ENCODE assay signal across 8 cellular contexts in genomic region chr3:129249284-129250065, GRCh38.
DNase-seq lines count a peak whose midpoint lies in the region; ATAC-seq and TF ChIP-seq lines count a peak whose summit lies in the region.

A gene with protein sequence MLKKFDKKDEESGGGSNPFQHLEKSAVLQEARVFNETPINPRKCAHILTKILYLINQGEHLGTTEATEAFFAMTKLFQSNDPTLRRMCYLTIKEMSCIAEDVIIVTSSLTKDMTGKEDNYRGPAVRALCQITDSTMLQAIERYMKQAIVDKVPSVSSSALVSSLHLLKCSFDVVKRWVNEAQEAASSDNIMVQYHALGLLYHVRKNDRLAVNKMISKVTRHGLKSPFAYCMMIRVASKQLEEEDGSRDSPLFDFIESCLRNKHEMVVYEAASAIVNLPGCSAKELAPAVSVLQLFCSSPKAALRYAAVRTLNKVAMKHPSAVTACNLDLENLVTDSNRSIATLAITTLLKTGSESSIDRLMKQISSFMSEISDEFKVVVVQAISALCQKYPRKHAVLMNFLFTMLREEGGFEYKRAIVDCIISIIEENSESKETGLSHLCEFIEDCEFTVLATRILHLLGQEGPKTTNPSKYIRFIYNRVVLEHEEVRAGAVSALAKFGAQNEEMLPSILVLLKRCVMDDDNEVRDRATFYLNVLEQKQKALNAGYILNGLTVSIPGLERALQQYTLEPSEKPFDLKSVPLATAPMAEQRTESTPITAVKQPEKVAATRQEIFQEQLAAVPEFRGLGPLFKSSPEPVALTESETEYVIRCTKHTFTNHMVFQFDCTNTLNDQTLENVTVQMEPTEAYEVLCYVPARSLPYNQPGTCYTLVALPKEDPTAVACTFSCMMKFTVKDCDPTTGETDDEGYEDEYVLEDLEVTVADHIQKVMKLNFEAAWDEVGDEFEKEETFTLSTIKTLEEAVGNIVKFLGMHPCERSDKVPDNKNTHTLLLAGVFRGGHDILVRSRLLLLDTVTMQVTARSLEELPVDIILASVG (plus strand): TSS chr3:129249606. CDS start chr3:129249710, 104 bp downstream.

- DNase-seq in AG09319 (ENCODE audit: extremely low read depth, low read depth) (peak; percentile 73), NCI-H446 treated with DMSO at 0.1 percent for 48 hours (lab: John Stamatoyannopoulos, UW) (peak; percentile 50), caudate nucleus (lab: John Stamatoyannopoulos, UW) (peak in 59 of 61 donors; percentile 26 to 89 (median 76)), iris pigment epithelial cell (ENCODE audit: low read depth) (peak; percentile 77)
- peak; percentile 65 for DNase-seq in activated CD4-positive, CD25-positive, alpha-beta regulatory T cell treated with anti-CD3 and anti-CD28 coated beads, Interleukin-2, amount 50 U/mL, for 16 hours (ENCODE audit: low read depth, low spot score)
- DNase-seq in stimulated activated CD4-positive, alpha-beta T cell treated with anti-CD3 and anti-CD28 coated beads, Interleukin-12 subunit alpha, Interleukin-12 subunit beta, amount 100 ng/mL, for 24 hours (ENCODE audit: low read depth in 2 of 2), result peak; percentile 73 to 75

- ATAC-seq in GM19035 (IDR thresholded peaks at IDR 0.05; ENCODE audit: unreplicated experiment) (peak; percentile 86), HG03354 (IDR thresholded peaks at IDR 0.05; ENCODE audit: poor library complexity, severe bottlenecking, unreplicated experiment) (peak; percentile 86)

- H3K27ac ChIP-seq in caudate nucleus (ENCODE audit: low read depth, low read length), result peak within 1 kb of the TSS; percentile 76

- no peak for TF ChIP-seq CTCF in AG09319 (IDR thresholded peaks at IDR 0.05; ENCODE audit: low read depth, low read length)

Comparison
In these comparisons a context has a peak if more than half of its experiments do, and no peak if none do; other contexts are left out.
1. Peak in every context shown above with its lines: DNase-seq, ATAC-seq and H3K27ac ChIP-seq.